ENCODE assay signal across 27 cellular contexts in genomic region chr2:120572226-120572625, GRCh38.
"Had no signal": no experiment of that assay in that cellular context is flagged by ENCODE, and none has a peak within 500 bp of the region (broad histone marks: within the 10 kb centered on the region; RNA-seq: fewer than 3 reads in every experiment).

No MANE protein-coding gene starts in this region.

- H3K4me3 ChIP-seq: ascending aorta, breast epithelium, cardiac muscle cell, colonic mucosa, esophagus squamous epithelium, gastroesophageal sphincter had no signal

- DNase-seq: activated CD4-positive, alpha-beta memory T cell treated with anti-CD3 and anti-CD28 coated beads for 36 hours; activated CD4-positive, alpha-beta T cell treated with anti-CD3 and anti-CD28 coated beads for 36 hours; activated CD4-positive, alpha-beta T cell treated with anti-CD3 and anti-CD28 coated beads, Interleukin-2, amount 10 ng/mL, durations not matched to agents 24 days and 14 days; activated CD4-positive, CD25-positive, alpha-beta regulatory T cell; activated CD4-positive, CD25-positive, alpha-beta regulatory T cell treated with anti-CD3 and anti-CD28 coated beads, Interleukin-2, amount 50 U/mL, for 72 hours; activated CD8-positive, alpha-beta memory T cell treated with anti-CD3 and anti-CD28 coated beads, Interleukin-2, amount 10 ng/mL, durations not matched to agents 7 days and 5 days; activated CD8-positive, alpha-beta memory T cell treated with anti-CD3 and anti-CD28 coated beads, Interleukin-2, amount 50 U/mL, for 4 hours; activated CD8-positive, alpha-beta T cell treated with anti-CD3 and anti-CD28 coated beads, Interleukin-2, amount 10 ng/mL, durations not matched to agents 7 days and 5 days; activated gamma-delta T cell; activated naive CD4-positive, alpha-beta T cell; activated naive CD4-positive, alpha-beta T cell treated with anti-CD3 and anti-CD28 coated beads, Interleukin-2, amount 10 ng/mL, durations not matched to agents 7 days and 5 days; activated naive CD8-positive, alpha-beta T cell treated with anti-CD3 and anti-CD28 coated beads, Interleukin-2, amount 10 ng/mL, durations not matched to agents 7 days and 5 days; activated T-cell treated with anti-CD3 and anti-CD28 coated beads, Interleukin-2, amount 50 U/mL, for 1 hour; activated T-cell treated with anti-CD3 and anti-CD28 coated beads, Interleukin-2, amount 50 U/mL, for 48 hours; colonic mucosa; effector CD8-positive, alpha-beta T cell; esophagus squamous epithelium; foreskin melanocyte; T-helper 2 cell had no signal

- H3K9me3 ChIP-seq: ascending aorta, breast epithelium, colonic mucosa, esophagus squamous epithelium, gastroesophageal sphincter had no signal

- H3K27ac Mint-ChIP-seq: activated CD4-positive, alpha-beta memory T cell treated with anti-CD3 and anti-CD28 coated beads for 36 hours; activated CD4-positive, alpha-beta T cell treated with anti-CD3 and anti-CD28 coated beads for 36 hours; activated CD4-positive, alpha-beta T cell treated with anti-CD3 and anti-CD28 coated beads, Interleukin-2, amount 10 ng/mL, durations not matched to agents 24 days and 14 days; activated CD8-positive, alpha-beta memory T cell treated with anti-CD3 and anti-CD28 coated beads, Interleukin-2, amount 10 ng/mL, durations not matched to agents 7 days and 5 days; activated CD8-positive, alpha-beta T cell treated with anti-CD3 and anti-CD28 coated beads, Interleukin-2, amount 10 ng/mL, durations not matched to agents 7 days and 5 days; activated naive CD4-positive, alpha-beta T cell treated with anti-CD3 and anti-CD28 coated beads, Interleukin-2, amount 10 ng/mL, durations not matched to agents 7 days and 5 days; activated naive CD4-positive, alpha-beta T cell treated with anti-CD3 and anti-CD28 coated beads, Interleukin-2, amount 50 U/mL, for 72 hours; activated naive CD8-positive, alpha-beta T cell treated with anti-CD3 and anti-CD28 coated beads, Interleukin-2, amount 10 ng/mL, durations not matched to agents 7 days and 5 days had no signal

- ATAC-seq: activated CD4-positive, alpha-beta T cell treated with anti-CD3 and anti-CD28 coated beads for 36 hours; activated CD8-positive, alpha-beta memory T cell treated with anti-CD3 and anti-CD28 coated beads, Interleukin-2, amount 10 ng/mL, durations not matched to agents 7 days and 5 days; activated CD8-positive, alpha-beta T cell treated with anti-CD3 and anti-CD28 coated beads, Interleukin-2, amount 10 ng/mL, durations not matched to agents 7 days and 5 days; activated naive CD4-positive, alpha-beta T cell treated with anti-CD3 and anti-CD28 coated beads, Interleukin-2, amount 50 U/mL, for 72 hours; gastroesophageal sphincter had no signal

- H3K36me3 Mint-ChIP-seq: activated CD4-positive, alpha-beta memory T cell treated with anti-CD3 and anti-CD28 coated beads for 36 hours; activated CD8-positive, alpha-beta memory T cell treated with anti-CD3 and anti-CD28 coated beads, Interleukin-2, amount 10 ng/mL, durations not matched to agents 7 days and 5 days; activated naive CD4-positive, alpha-beta T cell treated with anti-CD3 and anti-CD28 coated beads, Interleukin-2, amount 10 ng/mL, durations not matched to agents 7 days and 5 days; activated naive CD4-positive, alpha-beta T cell treated with anti-CD3 and anti-CD28 coated beads, Interleukin-2, amount 50 U/mL, for 72 hours; activated naive CD8-positive, alpha-beta T cell treated with anti-CD3 and anti-CD28 coated beads, Interleukin-2, amount 10 ng/mL, durations not matched to agents 7 days and 5 days; brain had no signal

- H3K9me3 Mint-ChIP-seq: activated CD4-positive, alpha-beta memory T cell treated with anti-CD3 and anti-CD28 coated beads for 36 hours; activated CD4-positive, alpha-beta T cell treated with anti-CD3 and anti-CD28 coated beads, Interleukin-2, amount 10 ng/mL, durations not matched to agents 24 days and 14 days; activated naive CD4-positive, alpha-beta T cell treated with anti-CD3 and anti-CD28 coated beads, Interleukin-2, amount 10 ng/mL, durations not matched to agents 7 days and 5 days; activated naive CD4-positive, alpha-beta T cell treated with anti-CD3 and anti-CD28 coated beads, Interleukin-2, amount 50 U/mL, for 72 hours; activated naive CD8-positive, alpha-beta T cell treated with anti-CD3 and anti-CD28 coated beads, Interleukin-2, amount 10 ng/mL, durations not matched to agents 7 days and 5 days; brain; central memory CD8-positive, alpha-beta T cell had no signal

- H3K27me3 ChIP-seq: ascending aorta, breast epithelium, colonic mucosa had no signal

- H3K4me1 ChIP-seq: colonic mucosa had no signal

- H3K4me3 Mint-ChIP-seq: activated CD4-positive, alpha-beta memory T cell treated with anti-CD3 and anti-CD28 coated beads for 36 hours; activated CD4-positive, alpha-beta T cell treated with anti-CD3 and anti-CD28 coated beads for 36 hours; activated CD4-positive, alpha-beta T cell treated with anti-CD3 and anti-CD28 coated beads, Interleukin-2, amount 10 ng/mL, durations not matched to agents 24 days and 14 days; activated CD8-positive, alpha-beta memory T cell treated with anti-CD3 and anti-CD28 coated beads, Interleukin-2, amount 10 ng/mL, durations not matched to agents 7 days and 5 days; activated CD8-positive, alpha-beta T cell treated with anti-CD3 and anti-CD28 coated beads, Interleukin-2, amount 10 ng/mL, durations not matched to agents 7 days and 5 days; activated naive CD4-positive, alpha-beta T cell treated with anti-CD3 and anti-CD28 coated beads, Interleukin-2, amount 10 ng/mL, durations not matched to agents 7 days and 5 days; activated naive CD8-positive, alpha-beta T cell treated with anti-CD3 and anti-CD28 coated beads, Interleukin-2, amount 10 ng/mL, durations not matched to agents 7 days and 5 days; brain; central memory CD8-positive, alpha-beta T cell had no signal

- H3K27ac ChIP-seq: ascending aorta, breast epithelium, cardiac muscle cell, colonic mucosa, epithelial cell of prostate, esophagus squamous epithelium, gastroesophageal sphincter had no signal

- H3K4me1 Mint-ChIP-seq: activated CD4-positive, alpha-beta T cell treated with anti-CD3 and anti-CD28 coated beads for 36 hours; activated CD4-positive, alpha-beta T cell treated with anti-CD3 and anti-CD28 coated beads, Interleukin-2, amount 10 ng/mL, durations not matched to agents 24 days and 14 days; activated CD8-positive, alpha-beta memory T cell treated with anti-CD3 and anti-CD28 coated beads, Interleukin-2, amount 10 ng/mL, durations not matched to agents 7 days and 5 days; activated naive CD4-positive, alpha-beta T cell treated with anti-CD3 and anti-CD28 coated beads, Interleukin-2, amount 10 ng/mL, durations not matched to agents 7 days and 5 days; activated naive CD8-positive, alpha-beta T cell treated with anti-CD3 and anti-CD28 coated beads, Interleukin-2, amount 10 ng/mL, durations not matched to agents 7 days and 5 days; central memory CD8-positive, alpha-beta T cell had no signal

- H3K36me3 ChIP-seq: ascending aorta, breast epithelium, cardiac muscle cell, colonic mucosa, esophagus squamous epithelium, gastroesophageal sphincter had no signal
